13 cellular contexts compared by ENCODE assay signal in genomic region chr6:41639556-41640371, GRCh38. TPM values are rescaled to one million over a fixed set of nuclear protein-coding genes. Genes with fewer than 3 reads are reported as not detected.
A peak's percentile ranks its signal among the peaks of the same experiment; 100 is the strongest.
DNase-seq lines count a peak whose midpoint lies in the region; ATAC-seq and TF ChIP-seq lines count a peak whose summit lies in the region.
"Had no signal": no experiment of that assay in that cellular context is flagged by ENCODE, and none has a peak within 500 bp of the region (broad histone marks: within the 10 kb centered on the region; RNA-seq: fewer than 3 reads in every experiment).

No MANE protein-coding gene starts in this region.

- H3K36me3 ChIP-seq in HUES48 (ENCODE audit: control insufficient read depth, insufficient read depth, low read length) (no peaks in the 10 kb centered on the region), brain microvascular endothelial cell (replicated peaks) (no peaks in the 10 kb centered on the region), left lung (no peaks in the 10 kb centered on the region), MG63 (no peaks in the 10 kb centered on the region)
- H3K36me3 ChIP-seq: neutrophil, uterus had no signal

- in situ Hi-C loops in brain microvascular endothelial cell (cut with HindIII; ENCODE audit: low pct_ligation_motif_present, low sequenced_read_pairs), result no loop called here

- no peak overlapping the region for H3K27ac ChIP-seq in HUES48 (ENCODE audit: low read depth, low read length)
- H3K27ac ChIP-seq in brain microvascular endothelial cell, result no peak overlapping the region
- peak overlapping the region in 1 of 2 donors; percentile 75 for H3K27ac ChIP-seq in left lung
- H3K27ac ChIP-seq in skin epidermis, result peak overlapping the region in 3 of 21 experiments; percentile 25 to 79 (median 29)
- H3K27ac ChIP-seq: KMS-11, neutrophil had no signal

- H3K4me3 ChIP-seq in HUES48 (ENCODE audit: low read depth, low read length) (peak overlapping the region; percentile 82), brain microvascular endothelial cell (ENCODE audit: low read depth, low read length) (peak overlapping the region; percentile 68), left lung (peak overlapping the region; percentile 36 to 44), skin epidermis (peak overlapping the region in 4 of 7 experiments; percentile 36 to 55 (median 40)), MG63 (no peak overlapping the region)

- DNase-seq in brain microvascular endothelial cell, result no peak
- DNase-seq in left lung, result no peak
- DNase-seq in effector CD8-positive, alpha-beta T cell (lab: John Stamatoyannopoulos, UW), result no peak
- DNase-seq in MG63, result no peak
- DNase-seq: activated CD8-positive, alpha-beta memory T cell treated with anti-CD3 and anti-CD28 coated beads for 24 hours; DMS79 treated with DMSO at 0.1 percent for 48 hours; foreskin melanocyte had no signal

- ATAC-seq in left lung, result no peak
- ATAC-seq in GM21576 (IDR thresholded peaks at IDR 0.05; ENCODE audit: unreplicated experiment), result no peak

- no peak overlapping the region for H3K9ac ChIP-seq in HUES48 (ENCODE audit: low read depth, low read length)
- H3K9ac ChIP-seq: KMS-11 had no signal

- TF ChIP-seq CTCF in brain microvascular endothelial cell (IDR thresholded peaks at IDR 0.05; ENCODE audit: low read depth, low read length, missing control alignments) (no peak), left lung (IDR thresholded peaks at IDR 0.05) (no peak)

- H3K4me1 ChIP-seq in HUES48 (ENCODE audit: control insufficient read depth, insufficient read depth, low read length) (peaks cover 34% of the 10 kb centered on the region), left lung (peaks cover 9 to 28% of the 10 kb centered on the region in 2 donors)

- peaks cover 73% of the 10 kb centered on the region for H3K27me3 ChIP-seq in HUES48 (ENCODE audit: control insufficient read depth, insufficient read depth, low read length)
- H3K27me3 ChIP-seq in brain microvascular endothelial cell (replicated peaks), result no peaks in the 10 kb centered on the region
- peaks cover 17 to 57% of the 10 kb centered on the region in 2 donors for H3K27me3 ChIP-seq in left lung
- H3K27me3 ChIP-seq in MG63, result no peaks in the 10 kb centered on the region
- H3K27me3 ChIP-seq: uterus had no signal

- H3K9me3 ChIP-seq in HUES48 (ENCODE audit: control insufficient read depth, insufficient read depth, low read length) (no peaks in the 10 kb centered on the region), left lung (no peaks in the 10 kb centered on the region), MG63 (no peaks in the 10 kb centered on the region)
- H3K9me3 ChIP-seq: neutrophil, uterus had no signal

- intact Hi-C loops in left lung (cut with DNase I), result no loop called here

RNA-seq across cellular contexts. Expression of gene MDFI, which starts 1.5 kb away (rescaled TPM):
- 10 to 100 TPM; 25.9 to 45.9 TPM for total RNA-seq in left lung
- total RNA-seq in MG63 (2014; rRNA removed; shearing (Covaris generic); ENCODE audit: low replicate concordance), result not detected in 2 replicates

Comparison
In these comparisons a context has a peak if more than half of its experiments do, and no peak if none do; other contexts are left out.
1. RNA of gene MDFI, which starts 1.5 kb away (total RNA-seq): 25.9 to 45.9 TPM in left lung; not detected in MG63; every median in the first group is over 10 times any median in the second.